ENCODE assay signal across 1 cellular context in genomic region chr17:59160203-59161025, GRCh38.
TF ChIP-seq lines count a peak whose summit lies in the region.

No MANE protein-coding gene starts in this region.

TF ChIP-seq in endothelial cell of umbilical vein, 7 proteins besides CTCF, POLR2A, EP300 and RAD21:
- TF ChIP-seq GATA2 (IDR thresholded peaks at IDR 0.05; ENCODE audit: insufficient read depth, insufficient read length, low read depth, low read length) (no peak), FOS (IDR thresholded peaks at IDR 0.05; ENCODE audit: borderline replicate concordance, insufficient read depth, low read length) (no peak), MYC (IDR thresholded peaks at IDR 0.05; ENCODE audit: low read depth, low read length) (no peak), JUN (IDR thresholded peaks at IDR 0.05; ENCODE audit: borderline replicate concordance, insufficient read depth, insufficient read length, low read depth) (no peak), POLR2AphosphoS5 (IDR thresholded peaks at IDR 0.05; ENCODE audit: insufficient read depth, low read depth, low read length) (no peak), EZH2 (IDR thresholded peaks at IDR 0.05; ENCODE audit: borderline replicate concordance, low read depth, low read length, severe bottlenecking) (no peak), MAX (IDR thresholded peaks at IDR 0.05; ENCODE audit: insufficient read depth, insufficient read length) (no peak)
